22 cellular contexts compared by ENCODE assay signal in genomic region chr2:8653485-8653884, GRCh38. TPM values are rescaled to one million over a fixed set of nuclear protein-coding genes. Genes with fewer than 3 reads are reported as not detected.
DNase-seq lines count a peak whose midpoint lies in the region; ATAC-seq, FAIRE-seq and TF ChIP-seq lines count a peak whose summit lies in the region.
"Had no signal": no experiment of that assay in that cellular context is flagged by ENCODE, and none has a peak within 500 bp of the region (broad histone marks: within the 10 kb centered on the region; RNA-seq: fewer than 3 reads in every experiment).

No MANE protein-coding gene starts in this region.

- DNase-seq in NCI-H345 (lab: John Stamatoyannopoulos, UW) (peak; percentile 12), NCI-H345 treated with DMSO at 0.1 percent for 48 hours (lab: John Stamatoyannopoulos, UW; ENCODE audit: unreplicated experiment) (no peak), NCI-H2107 treated with DMSO at 0.1 percent for 48 hours (lab: John Stamatoyannopoulos, UW; ENCODE audit: unreplicated experiment) (peak; percentile 73), kidney (peak; percentile 21), ascending aorta (ENCODE audit: low spot score in 2 of 2) (no peak), lower leg skin (ENCODE audit: low spot score in 2 of 2) (no peak)
- no peak for DNase-seq in activated T-cell treated with anti-CD3 and anti-CD28 coated beads, Interleukin-2, amount 50 U/mL, for 48 hours
- DNase-seq: activated naive CD8-positive, alpha-beta T cell treated with anti-CD3 and anti-CD28 coated beads, Interleukin-2, amount 10 ng/mL, durations not matched to agents 7 days and 5 days; esophagus squamous epithelium; Kasumi-1; kidney glomerular epithelial cell; NCI-H1694; NCI-H524 treated with DMSO at 0.1 percent for 48 hours; pancreas; stimulated activated naive CD8-positive, alpha-beta T cell treated with anti-CD3 and anti-CD28 coated beads, Interleukin-15, Interleukin-2, amounts not matched to agents 100 U/mL and 50 U/mL, for 24 hours; T-helper 9 cell had no signal

- no peaks in the 10 kb centered on the region for H3K27me3 ChIP-seq in ascending aorta
- H3K27me3 ChIP-seq: esophagus squamous epithelium, pancreas had no signal

- H3K9ac ChIP-seq in kidney (ENCODE audit: low read length in 2 of 2), result no peak overlapping the region

- TF ChIP-seq POLR2A in lower leg skin (IDR thresholded peaks at IDR 0.05), result no peak

- no peaks in the 10 kb centered on the region for H3K9me3 Mint-ChIP-seq in stimulated activated memory B cell treated with anti-CD40 and anti-IgM and Interleukin-4, amounts not matched to agents 10 μg/mL and 1 μg/mL and 100 μg/mL, for 72 hours
- H3K9me3 Mint-ChIP-seq: activated T-cell treated with anti-CD3 and anti-CD28 coated beads, Interleukin-2, amount 50 U/mL, for 24 hours had no signal

- H3K27me3 Mint-ChIP-seq in stimulated activated memory B cell treated with anti-CD40 and anti-IgM and Interleukin-4, amounts not matched to agents 10 μg/mL and 1 μg/mL and 100 μg/mL, for 72 hours, result peaks cover 47% of the 10 kb centered on the region
- H3K27me3 Mint-ChIP-seq: type B pancreatic cell had no signal

- H3K4me1 ChIP-seq in kidney (ENCODE audit: control insufficient read depth in 1 of 2, insufficient read depth in 1 of 2, low read depth in 1 of 2, low read length in 2 of 2) (peaks cover 10 to 22% of the 10 kb centered on the region in 2 donors), ascending aorta (no peaks in the 10 kb centered on the region)
- H3K4me1 ChIP-seq: esophagus squamous epithelium, pancreas had no signal

- H3K4me3 ChIP-seq in kidney (ENCODE audit: low read length in 2 of 2) (no peak overlapping the region), ascending aorta (no peak overlapping the region), lower leg skin (ENCODE audit: low read depth, poor library complexity, severe bottlenecking) (no peak overlapping the region)
- H3K4me3 ChIP-seq: esophagus squamous epithelium, pancreas had no signal

- no peak overlapping the region for H3K4me3 Mint-ChIP-seq in stimulated activated memory B cell treated with anti-CD40 and anti-IgM and Interleukin-4, amounts not matched to agents 10 μg/mL and 1 μg/mL and 100 μg/mL, for 72 hours
- H3K4me3 Mint-ChIP-seq: activated naive CD8-positive, alpha-beta T cell treated with anti-CD3 and anti-CD28 coated beads, Interleukin-2, amount 10 ng/mL, durations not matched to agents 7 days and 5 days; activated T-cell treated with anti-CD3 and anti-CD28 coated beads, Interleukin-2, amount 50 U/mL, for 24 hours; CD14-positive monocyte; type B pancreatic cell had no signal

- peaks cover 6% of the 10 kb centered on the region for H3K4me1 Mint-ChIP-seq in stimulated activated memory B cell treated with anti-CD40 and anti-IgM and Interleukin-4, amounts not matched to agents 10 μg/mL and 1 μg/mL and 100 μg/mL, for 72 hours

- H3K27ac ChIP-seq in kidney (ENCODE audit: low read depth in 2 of 2, low read length in 2 of 2) (peak overlapping the region in 1 of 2 donors; percentile 35), ascending aorta (no peak overlapping the region)
- H3K27ac ChIP-seq: 22Rv1, esophagus squamous epithelium, pancreas had no signal

- no peaks in the 10 kb centered on the region for H3K36me3 Mint-ChIP-seq in stimulated activated memory B cell treated with anti-CD40 and anti-IgM and Interleukin-4, amounts not matched to agents 10 μg/mL and 1 μg/mL and 100 μg/mL, for 72 hours
- H3K36me3 Mint-ChIP-seq: activated naive CD8-positive, alpha-beta T cell treated with anti-CD3 and anti-CD28 coated beads, Interleukin-2, amount 10 ng/mL, durations not matched to agents 7 days and 5 days; type B pancreatic cell had no signal

- TF ChIP-seq CTCF in kidney (IDR thresholded peaks at IDR 0.05; ENCODE audit: borderline replicate concordance, extremely low read depth, insufficient read depth) (no peak), ascending aorta (IDR thresholded peaks at IDR 0.05) (no peak), lower leg skin (IDR thresholded peaks at IDR 0.05) (no peak)

- ATAC-seq in stimulated activated memory B cell treated with anti-CD40 and anti-IgM and Interleukin-4, amounts not matched to agents 10 μg/mL and 1 μg/mL and 100 μg/mL, for 72 hours, result peak; percentile 63
- ATAC-seq: pancreas; stimulated activated naive CD8-positive, alpha-beta T cell treated with anti-CD3 and anti-CD28 coated beads, Interleukin-15, Interleukin-2, amounts not matched to agents 100 U/mL and 50 U/mL, for 24 hours had no signal

- no peak for FAIRE-seq in kidney (lab: Jason Lieb, UNC)
- FAIRE-seq: H54, pancreas had no signal

- intact Hi-C loops in kidney (cut with DNase I), result no loop called here
- intact Hi-C loops in ascending aorta (cut with DNase I), result no loop called here
- intact Hi-C loops in lower leg skin (cut with DNase I; ENCODE audit: low total_unique reads), result no loop called here

- no peaks in the 10 kb centered on the region for H3K9me3 ChIP-seq in kidney (ENCODE audit: control insufficient read depth in 1 of 2, low read length in 2 of 2)
- no peaks in the 10 kb centered on the region for H3K9me3 ChIP-seq in ascending aorta
- H3K9me3 ChIP-seq: esophagus squamous epithelium, pancreas had no signal

- WGBS in lower leg skin, 2 donors, result 86 to 88% methylated on average over 7 of the region's 7 CpGs

- H3K36me3 ChIP-seq in kidney (ENCODE audit: control insufficient read depth in 1 of 2, insufficient read depth in 2 of 2, low read length in 2 of 2), result no peaks in the 10 kb centered on the region
- H3K36me3 ChIP-seq in ascending aorta, result no peaks in the 10 kb centered on the region
- H3K36me3 ChIP-seq: esophagus squamous epithelium, pancreas had no signal

- H3K27ac Mint-ChIP-seq in stimulated activated memory B cell treated with anti-CD40 and anti-IgM and Interleukin-4, amounts not matched to agents 10 μg/mL and 1 μg/mL and 100 μg/mL, for 72 hours, result no peak overlapping the region
- H3K27ac Mint-ChIP-seq: activated naive CD8-positive, alpha-beta T cell treated with anti-CD3 and anti-CD28 coated beads, Interleukin-2, amount 10 ng/mL, durations not matched to agents 7 days and 5 days; activated T-cell treated with anti-CD3 and anti-CD28 coated beads, Interleukin-2, amount 50 U/mL, for 24 hours; type B pancreatic cell had no signal

RNA-seq across cellular contexts. Expression of gene ID2, which starts 28.4 kb away (rescaled TPM):
- total RNA-seq in kidney (74.6 TPM), ascending aorta (752 TPM), lower leg skin (100 to 1,000 TPM; 120 to 271 (median 209) TPM)
- 113 TPM for polyA plus RNA-seq in kidney (ENCODE audit: insufficient read depth, low read depth, low replicate concordance)

Comparison
In these comparisons a context has a peak if more than half of its experiments do, and no peak if none do; other contexts are left out.
1. DNase-seq: peak in NCI-H345 (single experiment), NCI-H2107 treated with DMSO at 0.1 percent for 48 hours (single experiment) and kidney (single experiment); none in NCI-H345 treated with DMSO at 0.1 percent for 48 hours (single experiment), ascending aorta (0 of 2), lower leg skin (0 of 2) and activated T-cell treated with anti-CD3 and anti-CD28 coated beads, Interleukin-2, amount 50 U/mL, for 48 hours (0 of 2).